ENCODE assay signal across 17 cellular contexts in genomic region chr4:89316187-89316586, GRCh38. TPM values are rescaled to one million over a fixed set of nuclear protein-coding genes. Genes with fewer than 3 reads are reported as not detected.
A peak's percentile ranks its signal among the peaks of the same experiment; 100 is the strongest.
DNase-seq lines count a peak whose midpoint lies in the region; ATAC-seq and TF ChIP-seq lines count a peak whose summit lies in the region.
"Had no signal": no experiment of that assay in that cellular context is flagged by ENCODE, and none has a peak within 500 bp of the region (broad histone marks: within the 10 kb centered on the region; RNA-seq: fewer than 3 reads in every experiment).

No MANE protein-coding gene starts in this region.

- H3K27me3 Mint-ChIP-seq in activated CD4-positive, alpha-beta memory T cell treated with anti-CD3 and anti-CD28 coated beads, Interleukin-2, amount 10 ng/mL, durations not matched to agents 7 days and 5 days = no peaks in the 10 kb centered on the region
- peaks cover 0 to 2% (median 0%) of the 10 kb centered on the region in 3 donors for H3K27me3 Mint-ChIP-seq in immature natural killer cell (ENCODE audit: low read depth in 3 of 3)
- H3K27me3 Mint-ChIP-seq: brain had no signal

- no peak for DNase-seq in activated CD4-positive, alpha-beta memory T cell treated with anti-CD3 and anti-CD28 coated beads, Interleukin-2, amount 10 ng/mL, durations not matched to agents 7 days and 5 days
- DNase-seq in immature natural killer cell = no peak
- DNase-seq in foreskin melanocyte = no peak
- no peak for DNase-seq in heart right ventricle
- DNase-seq in COLO668 (lab: John Stamatoyannopoulos, UW; ENCODE audit: unreplicated experiment) = no peak
- DNase-seq: NCI-H1694 treated with DMSO at 0.1 percent for 48 hours; NCI-H748 treated with DMSO at 0.1 percent for 48 hours; occipital lobe; Right ventricle myocardium superior; stimulated activated naive CD4-positive, alpha-beta T cell treated with Interleukin-2 at 50 U/mL for 16 hours had no signal

- H3K27ac Mint-ChIP-seq in activated CD4-positive, alpha-beta memory T cell treated with anti-CD3 and anti-CD28 coated beads, Interleukin-2, amount 10 ng/mL, durations not matched to agents 7 days and 5 days = peak overlapping the region; percentile 91
- H3K27ac Mint-ChIP-seq in immature natural killer cell = peak overlapping the region; percentile 78 to 89 (median 82)
- H3K27ac Mint-ChIP-seq: brain had no signal

- CTCF ChIA-PET in activated CD4-positive, alpha-beta memory T cell treated with anti-CD3 and anti-CD28 coated beads, Interleukin-2, amount 10 ng/mL, durations not matched to agents 7 days and 5 days (lab: Charles Lee) = interaction anchor here (1.1 kb wide), 1 partner anchor 10 kb away, joined by 5 read pairs; no protein-coding TSS in a partner anchor

- H3K79me2 ChIP-seq in DOHH2 (ENCODE audit: control insufficient read depth, low read length) = no peaks in the 10 kb centered on the region

- H3K27ac ChIP-seq in BLaER1 treated with 17β-estradiol and CSF1 and Interleukin-3, amounts not matched to agents 10 nM and 100 nM = peak overlapping the region in 9 of 11 experiments; percentile 31 to 81 (median 66); a peak in 13 of 22 replicates
- H3K27ac ChIP-seq in DOHH2 (ENCODE audit: low read depth, low read length) (peak overlapping the region; percentile 25; the same call in 1 of the 2 replicates), heart right ventricle (peak overlapping the region in 1 of 10 donors; percentile 73)
- H3K27ac ChIP-seq: C4-2B, gastroesophageal sphincter had no signal

- H3K4me1 ChIP-seq in BLaER1 treated with 17β-estradiol and CSF1 and Interleukin-3, amounts not matched to agents 10 nM and 100 nM = peaks cover 16 to 57% (median 30%) of the 10 kb centered on the region in 10 experiments
- H3K4me1 ChIP-seq in DOHH2 (ENCODE audit: control insufficient read depth, low read length) (peaks cover 33% of the 10 kb centered on the region), heart right ventricle (peaks cover 0 to 31% (median 4%) of the 10 kb centered on the region in 9 donors)

- H3K9me2 ChIP-seq in DOHH2 (replicated peaks; ENCODE audit: control insufficient read depth, low read length) = no peaks in the 10 kb centered on the region

- ATAC-seq in heart right ventricle (no peak), GM21423 (IDR thresholded peaks at IDR 0.05; ENCODE audit: unreplicated experiment) (no peak)
- ATAC-seq: sciatic nerve had no signal

- intact Hi-C loops in heart right ventricle (cut with DNase I) = no loop called here

- H3K36me3 ChIP-seq in BLaER1 treated with 17β-estradiol and CSF1 and Interleukin-3, amounts not matched to agents 10 nM and 100 nM = no peaks in the 10 kb centered on the region
- no peaks in the 10 kb centered on the region for H3K36me3 ChIP-seq in DOHH2 (ENCODE audit: control insufficient read depth, low read length)
- H3K36me3 ChIP-seq in heart right ventricle = no peaks in the 10 kb centered on the region
- H3K36me3 ChIP-seq: gastroesophageal sphincter had no signal

- WGBS in heart right ventricle, 2 donors = 68 to 75% methylated on average over 1 of the region's 1 CpG

- peaks cover 43% of the 10 kb centered on the region for H3K4me1 Mint-ChIP-seq in activated CD4-positive, alpha-beta memory T cell treated with anti-CD3 and anti-CD28 coated beads, Interleukin-2, amount 10 ng/mL, durations not matched to agents 7 days and 5 days
- peaks cover 19 to 21% of the 10 kb centered on the region in 2 donors for H3K4me1 Mint-ChIP-seq in immature natural killer cell

- no peaks in the 10 kb centered on the region for H3F3A ChIP-seq in DOHH2 (ENCODE audit: control insufficient read depth, insufficient read depth)

- no peaks in the 10 kb centered on the region for H3K27me3 ChIP-seq in BLaER1 treated with 17β-estradiol and CSF1 and Interleukin-3, amounts not matched to agents 10 nM and 100 nM
- H3K27me3 ChIP-seq in DOHH2 (ENCODE audit: control insufficient read depth, low read length) (no peaks in the 10 kb centered on the region), heart right ventricle (no peaks in the 10 kb centered on the region)
- H3K27me3 ChIP-seq: gastroesophageal sphincter had no signal

- POLR2A ChIA-PET in activated CD4-positive, alpha-beta memory T cell treated with anti-CD3 and anti-CD28 coated beads, Interleukin-2, amount 10 ng/mL, durations not matched to agents 7 days and 5 days (lab: Charles Lee) = interaction anchor here (0.8 to 3.7 kb wide), 8 partner anchors 8 to 33 kb away, joined by 3 to 71 read pairs (median 25); partner anchors contain the start of gene GPRIN3

- no peaks in the 10 kb centered on the region for H3K9me3 ChIP-seq in BLaER1 treated with 17β-estradiol and CSF1 and Interleukin-3, amounts not matched to agents 10 nM and 100 nM (replicated peaks in 1 of 11)
- no peaks in the 10 kb centered on the region for H3K9me3 ChIP-seq in DOHH2 (ENCODE audit: control insufficient read depth, insufficient read depth, low read length)
- no peaks in the 10 kb centered on the region for H3K9me3 ChIP-seq in heart right ventricle
- H3K9me3 ChIP-seq: gastroesophageal sphincter had no signal

- H3K9me3 Mint-ChIP-seq in activated CD4-positive, alpha-beta memory T cell treated with anti-CD3 and anti-CD28 coated beads, Interleukin-2, amount 10 ng/mL, durations not matched to agents 7 days and 5 days = no peaks in the 10 kb centered on the region
- H3K9me3 Mint-ChIP-seq in immature natural killer cell = peaks cover 0 to under 1% (median 0%) of the 10 kb centered on the region in 6 donors

- no peaks in the 10 kb centered on the region for H4K20me1 ChIP-seq in BLaER1 treated with 17β-estradiol and CSF1 and Interleukin-3, amounts not matched to agents 10 nM and 100 nM
- H4K20me1 ChIP-seq in DOHH2 (ENCODE audit: control insufficient read depth, insufficient read depth, low read depth, low read length) = no peaks in the 10 kb centered on the region

- H3K4me3 Mint-ChIP-seq in activated CD4-positive, alpha-beta memory T cell treated with anti-CD3 and anti-CD28 coated beads, Interleukin-2, amount 10 ng/mL, durations not matched to agents 7 days and 5 days = peak overlapping the region; percentile 50
- peak overlapping the region in 2 of 5 donors; percentile 51 to 57 for H3K4me3 Mint-ChIP-seq in immature natural killer cell
- H3K4me3 Mint-ChIP-seq: brain had no signal

- TF ChIP-seq CTCF in DOHH2 (IDR thresholded peaks at IDR 0.05; ENCODE audit: low read depth, low read length, poor library complexity, severe bottlenecking) (no peak), heart right ventricle (IDR thresholded peaks at IDR 0.05) (no peak)

- no peak overlapping the region for H3K4me3 ChIP-seq in BLaER1 treated with 17β-estradiol and CSF1 and Interleukin-3, amounts not matched to agents 10 nM and 100 nM
- H3K4me3 ChIP-seq in DOHH2 (ENCODE audit: low read length) (peak overlapping the region; percentile 46), heart right ventricle (no peak overlapping the region)
- H3K4me3 ChIP-seq: gastroesophageal sphincter had no signal

- peak overlapping the region in 10 of 11 experiments; percentile 53 to 92 (median 72); a peak in 17 of 22 replicates for H3K4me2 ChIP-seq in BLaER1 treated with 17β-estradiol and CSF1 and Interleukin-3, amounts not matched to agents 10 nM and 100 nM
- H3K4me2 ChIP-seq in DOHH2 (ENCODE audit: low read length) = peak overlapping the region; percentile 79

- H3K36me3 Mint-ChIP-seq in activated CD4-positive, alpha-beta memory T cell treated with anti-CD3 and anti-CD28 coated beads, Interleukin-2, amount 10 ng/mL, durations not matched to agents 7 days and 5 days (ENCODE audit: low read depth) = peaks cover 7% of the 10 kb centered on the region
- H3K36me3 Mint-ChIP-seq in immature natural killer cell = no peaks in the 10 kb centered on the region
- H3K36me3 Mint-ChIP-seq: brain had no signal

- H3K9ac ChIP-seq in BLaER1 treated with 17β-estradiol and CSF1 and Interleukin-3, amounts not matched to agents 10 nM and 100 nM = no peak overlapping the region; a peak in 2 of 22 replicates

RNA-seq across cellular contexts. Expression of gene GPRIN3, which starts 8.6 kb away (rescaled TPM):
- 100 to 1,000 TPM; 102 to 106 TPM for total RNA-seq in activated CD4-positive, alpha-beta memory T cell treated with anti-CD3 and anti-CD28 coated beads, Interleukin-2, amount 10 ng/mL, durations not matched to agents 7 days and 5 days
- polyA plus RNA-seq in immature natural killer cell = 10 to 100 TPM in 1 of 3 donors, 1 to 10 TPM in 2; 5.5 to 15.9 (median 7.3) TPM
- 10 to 100 TPM in 4 of 10 donors, 1 to 10 TPM in 6; 4.3 to 12.2 (median 9.8) TPM for total RNA-seq in heart right ventricle
- 1 to 10 TPM; 1.7 to 3.0 TPM for polyA plus RNA-seq in heart right ventricle

Comparison
In these comparisons a context has a peak if more than half of its experiments do, and no peak if none do; other contexts are left out.
1. RNA of gene GPRIN3, which starts 8.6 kb away (total RNA-seq): 102 to 106 TPM in activated CD4-positive, alpha-beta memory T cell treated with anti-CD3 and anti-CD28 coated beads, Interleukin-2, amount 10 ng/mL, durations not matched to agents 7 days and 5 days; 4.3 to 12.2 TPM in heart right ventricle; every median in the first group is over 4 times any median in the second.